8 cellular contexts compared by ENCODE assay signal in the genomic region with DNA sequence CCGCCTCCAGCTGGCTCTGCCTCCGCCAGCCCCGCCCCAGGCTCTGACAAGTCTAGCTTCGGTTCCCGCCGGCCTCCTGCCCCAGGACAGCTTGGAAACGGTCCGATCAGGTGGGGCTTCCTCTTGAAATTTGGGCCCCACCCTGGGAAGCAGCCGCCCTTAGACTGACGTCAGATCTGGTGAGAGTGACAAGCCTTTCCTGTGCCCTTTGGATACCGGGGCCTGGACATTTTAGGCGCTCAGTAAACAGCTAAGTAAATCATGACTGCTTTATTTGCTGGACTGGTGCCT. TPM values are rescaled to one million over a fixed set of nuclear protein-coding genes. Genes with fewer than 3 reads are reported as not detected.
DNase-seq lines count a peak whose midpoint lies in the region; ATAC-seq, FAIRE-seq and TF ChIP-seq lines count a peak whose summit lies in the region.

No MANE protein-coding gene starts in this region.

- H3K27ac ChIP-seq in Panc1 (ENCODE audit: low read length) (peak overlapping the region; percentile 79), parathyroid adenoma (peak overlapping the region; percentile 82)

- no peaks in the 10 kb centered on the region for H3K27me3 Mint-ChIP-seq in Calu3 (ENCODE audit: unreplicated experiment)

- peaks cover 4% of the 10 kb centered on the region for H3K4me1 ChIP-seq in Panc1 (ENCODE audit: control insufficient read depth, insufficient read depth, low read length)
- H3K4me1 ChIP-seq in parathyroid adenoma = peaks cover 17% of the 10 kb centered on the region

- in situ Hi-C loops in Panc1 (cut with HindIII; ENCODE audit: low pct_unique_long_range_greater_than_20kb, low sequenced_read_pairs) = no loop called here

- H2AFZ ChIP-seq in parathyroid adenoma = peak overlapping the region; percentile 89

- no peaks in the 10 kb centered on the region for H3K36me3 ChIP-seq in Panc1 (ENCODE audit: control insufficient read depth, insufficient read depth, low read length)
- no peaks in the 10 kb centered on the region for H3K36me3 ChIP-seq in parathyroid adenoma (ENCODE audit: control insufficient read depth, insufficient read depth, low read length)

- peak overlapping the region; percentile 96 for H3K4me3 Mint-ChIP-seq in Calu3 (ENCODE audit: low read depth, unreplicated experiment)

- H3K4me1 Mint-ChIP-seq in Calu3 (ENCODE audit: low read depth, unreplicated experiment) = peaks cover 24% of the 10 kb centered on the region

- POLR2A ChIA-PET in Panc1 (lab: Charles Lee) = interaction anchor here (0.6 to 0.7 kb wide), 3 partner anchors 15 to 370 kb away, joined by 3 to 10 read pairs (median 6); no protein-coding TSS in a partner anchor

- H3K9me3 ChIP-seq in Panc1 (ENCODE audit: control insufficient read depth, insufficient read depth, low read depth, low read length) = no peaks in the 10 kb centered on the region
- no peaks in the 10 kb centered on the region for H3K9me3 ChIP-seq in parathyroid adenoma (ENCODE audit: control insufficient read depth, low read length)

- BruUV-seq in Calu3 (replicated peaks; lab: Mats Ljungman, UMichigan) (no TSS peak), Panc1 (replicated peaks; lab: Mats Ljungman, UMichigan) (no TSS peak)

- H3K27ac Mint-ChIP-seq in Calu3 (ENCODE audit: unreplicated experiment) = peak overlapping the region; percentile 85

- peaks cover 28% of the 10 kb centered on the region for H3K36me3 Mint-ChIP-seq in Calu3 (ENCODE audit: insufficient read depth, unreplicated experiment)

- ATAC-seq in Panc1 (no peak), GM19328 (IDR thresholded peaks at IDR 0.05; ENCODE audit: unreplicated experiment) (no peak)

- CTCF ChIA-PET in Calu3 (lab: Charles Lee) = interaction anchor here (0.8 to 1.6 kb wide), 6 partner anchors 17 to 73 kb away, joined by 3 to 6 read pairs (median 4); no protein-coding TSS in a partner anchor
- CTCF ChIA-PET in Panc1 (lab: Charles Lee) = interaction anchor here (0.6 to 0.7 kb wide), 3 partner anchors 25 to 1203 kb away, joined by 4 to 6 read pairs (median 4); no protein-coding TSS in a partner anchor

- H3K4me3 ChIP-seq in Panc1 (ENCODE audit: low read depth in 2 of 2, low read length in 2 of 2) (peak overlapping the region; percentile 63 to 65), epithelial cell of esophagus (ENCODE audit: low read length) (peak overlapping the region; percentile 39), parathyroid adenoma (ENCODE audit: low read depth, low read length) (peak overlapping the region; percentile 69)

- H3K79me2 ChIP-seq in parathyroid adenoma = peaks cover 2% of the 10 kb centered on the region

- no peak for FAIRE-seq in HTR-8/SVneo (lab: Jason Lieb, UNC)

- TF ChIP-seq CTCF in Calu3 (IDR thresholded peaks at IDR 0.05; ENCODE audit: unreplicated experiment) = no peak
- TF ChIP-seq CTCF in Panc1 (IDR thresholded peaks at IDR 0.05) = no peak
- no peak for TF ChIP-seq CTCF in epithelial cell of esophagus (IDR thresholded peaks at IDR 0.05; ENCODE audit: insufficient read depth, low read depth, low read length, missing control alignments)
- TF ChIP-seq CTCF in parathyroid adenoma (IDR thresholded peaks at IDR 0.05) = no peak

- H3K9me3 Mint-ChIP-seq in Calu3 (ENCODE audit: low read depth, unreplicated experiment) = no peaks in the 10 kb centered on the region

- intact Hi-C loops in Calu3 (cut with micrococcal nuclease; ENCODE audit: unreplicated experiment) (no loop called here), Panc1 (cut with micrococcal nuclease; ENCODE audit: unreplicated experiment) (no loop called here)

- DNase-seq in Calu3 (no peak), Panc1 (ENCODE audit: low read depth, low spot score) (no peak), epithelial cell of esophagus (ENCODE audit: low read depth) (no peak), dedifferentiated amniotic fluid mesenchymal stem cell (ENCODE audit: extremely low spot score) (no peak), HTR-8/SVneo (ENCODE audit: insufficient read length, low spot score) (no peak), H4 (ENCODE audit: low spot score) (no peak)

- no peak overlapping the region for H3K9ac ChIP-seq in parathyroid adenoma

- H3K27me3 ChIP-seq in Panc1 (ENCODE audit: control insufficient read depth, insufficient read depth, low read length) = no peaks in the 10 kb centered on the region
- no peaks in the 10 kb centered on the region for H3K27me3 ChIP-seq in parathyroid adenoma (ENCODE audit: control insufficient read depth, insufficient read depth, low read length)

- H3K4me2 ChIP-seq in parathyroid adenoma (ENCODE audit: low read length) = peak overlapping the region; percentile 64

RNA-seq across cellular contexts. Expression of a gene that starts 0.4 kb away (rescaled TPM):
- total RNA-seq in Calu3 (2022) (4.3 and 5.5 TPM in 2 replicates), Panc1 (2021; ENCODE audit: unreplicated experiment) (3.9 TPM)
- 3.4 TPM for polyA plus RNA-seq in Panc1 (2012; ENCODE audit: insufficient read length)
- 1.3 and 2.8 TPM in 2 replicates for total RNA-seq in H4 (2014; rRNA removed; shearing (Covaris generic))

RNA-seq across cellular contexts. Expression of a gene that starts 0.4 kb away (rescaled TPM):
- total RNA-seq in Calu3 (2022) (11.6 and 15.0 TPM in 2 replicates), Panc1 (2021; ENCODE audit: unreplicated experiment) (7.2 TPM)
- polyA plus RNA-seq in Panc1 (2012; ENCODE audit: insufficient read length) = 5.5 TPM
- total RNA-seq in H4 (2014; rRNA removed; shearing (Covaris generic)) = 2.4 and 4.6 TPM in 2 replicates

RNA-seq across cellular contexts. Expression of a gene that starts 3.8 kb away (rescaled TPM):
- total RNA-seq in Calu3 (2022) (1.3 and 1.5 TPM in 2 replicates), Panc1 (2021; ENCODE audit: unreplicated experiment) (0.18 TPM)
- 0.24 TPM for polyA plus RNA-seq in Panc1 (2012; ENCODE audit: insufficient read length)
- total RNA-seq in H4 (2014; rRNA removed; shearing (Covaris generic)) = not detected in 2 replicates

RNA-seq across cellular contexts. Expression of a gene that starts 7.4 kb away (rescaled TPM):
- 121 TPM in 2 replicates for total RNA-seq in Calu3 (2022)
- 111 TPM for total RNA-seq in Panc1 (2021; ENCODE audit: unreplicated experiment)
- 113 TPM for polyA plus RNA-seq in Panc1 (2012; ENCODE audit: insufficient read length)
- total RNA-seq in H4 (2014; rRNA removed; shearing (Covaris generic)) = 57.5 and 60.5 TPM in 2 replicates

RNA-seq across cellular contexts. Expression of a gene that starts 20.7 kb away (rescaled TPM):
- 0.32 TPM in 1 of 2 replicates, not detected in the other for total RNA-seq in Calu3 (2022)
- not detected for total RNA-seq in Panc1 (2021; ENCODE audit: unreplicated experiment)
- not detected for polyA plus RNA-seq in Panc1 (2012; ENCODE audit: insufficient read length)
- total RNA-seq in H4 (2014; rRNA removed; shearing (Covaris generic)) = not detected in 2 replicates
